In the genomic region with DNA sequence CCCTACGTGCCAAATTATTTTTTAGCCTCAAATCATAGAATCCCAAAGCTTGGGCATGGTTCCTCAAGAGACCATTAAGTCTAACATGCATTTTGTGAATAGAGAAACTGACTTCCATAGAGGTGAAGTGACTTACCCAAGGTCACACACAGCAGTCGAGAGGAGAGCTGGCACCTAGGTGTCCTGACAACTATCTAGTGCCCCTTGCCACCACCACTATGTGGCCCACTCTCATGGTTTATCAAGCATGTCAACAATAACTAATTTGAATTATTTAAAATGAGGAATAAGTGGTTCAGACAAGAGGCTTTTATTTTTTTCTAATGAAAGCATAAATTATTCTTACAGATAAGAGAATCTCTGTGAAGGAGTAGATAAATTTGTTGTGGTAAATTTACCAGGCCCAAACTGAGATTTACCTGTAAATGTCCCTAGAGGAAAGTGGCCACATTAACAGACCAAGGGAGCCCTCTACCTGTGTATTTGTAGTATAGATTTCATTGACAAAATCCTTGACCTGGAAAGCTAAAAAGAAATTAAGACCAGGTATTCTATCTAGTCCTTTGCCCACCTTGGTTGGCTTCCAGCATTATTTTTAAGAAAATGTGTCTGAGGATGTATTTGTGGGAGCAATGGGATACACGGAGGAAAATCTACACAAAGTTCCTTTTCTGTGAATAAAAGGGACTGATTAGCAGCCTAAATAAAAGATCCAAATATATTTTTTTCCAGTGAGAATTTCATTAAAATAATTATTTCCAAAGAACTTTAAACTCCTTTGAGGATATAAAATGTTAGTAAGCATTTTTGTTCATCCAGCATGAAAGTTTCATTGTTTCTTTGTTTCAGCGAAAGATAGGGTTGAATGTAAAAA, we compare ENCODE assay signal across 9 cellular contexts. TPM values are rescaled to one million over a fixed set of nuclear protein-coding genes. Genes with fewer than 3 reads are reported as not detected.
DNase-seq lines count a peak whose midpoint lies in the region; ATAC-seq and TF ChIP-seq lines count a peak whose summit lies in the region.
"Had no signal": no experiment of that assay in that cellular context is flagged by ENCODE, and none has a peak within 500 bp of the region (broad histone marks: within the 10 kb centered on the region; RNA-seq: fewer than 3 reads in every experiment).

No MANE protein-coding gene starts in this region.

- in situ Hi-C loops in G401 (cut with HindIII; ENCODE audit: low sequenced_read_pairs) = no loop called here

- no peaks in the 10 kb centered on the region for H3K27me3 ChIP-seq in breast epithelium

- ATAC-seq in memory B cell (ENCODE audit: low read depth) = peak; percentile 65
- no peak for ATAC-seq in GM21723 (IDR thresholded peaks at IDR 0.05; ENCODE audit: unreplicated experiment)
- no peak for ATAC-seq in stimulated activated effector memory CD8-positive, alpha-beta T cell treated with anti-CD3 and anti-CD28 coated beads, Interleukin-12 subunit alpha, Interleukin-12 subunit beta, amount 100 ng/mL, for 72 hours

- H3K36me3 Mint-ChIP-seq in memory B cell = no peaks in the 10 kb centered on the region
- H3K36me3 Mint-ChIP-seq in stimulated activated effector memory CD8-positive, alpha-beta T cell treated with anti-CD3 and anti-CD28 coated beads, Interleukin-12 subunit alpha, Interleukin-12 subunit beta, amount 100 ng/mL, for 72 hours = no peaks in the 10 kb centered on the region
- H3K36me3 Mint-ChIP-seq: IgD-negative memory B cell had no signal

- TF ChIP-seq POLR2A in breast epithelium (IDR thresholded peaks at IDR 0.05) = no peak

- intact Hi-C loops in breast epithelium (cut with DNase I; ENCODE audit: low total_unique reads) = loop anchor here (10.0 kb wide), 1 partner anchor 359 kb away; no protein-coding TSS in a partner anchor

- H3K36me3 ChIP-seq in breast epithelium = no peaks in the 10 kb centered on the region

- no peak overlapping the region for H3K4me3 ChIP-seq in breast epithelium

- DNase-seq in AG08395 (ENCODE audit: low spot score) (peak; percentile 6), G401 (ENCODE audit: low spot score) (peak; percentile 46), NCI-H2196 treated with DMSO at 0.1 percent for 48 hours (lab: John Stamatoyannopoulos, UW; ENCODE audit: unreplicated experiment) (peak; percentile 42), breast epithelium (ENCODE audit: low spot score in 2 of 2) (no peak), memory B cell (ENCODE audit: low spot score in 2 of 2) (peak in 1 of 2 donors; percentile 22)
- DNase-seq in effector CD8-positive, alpha-beta T cell (lab: John Stamatoyannopoulos, UW) = no peak
- no peak for DNase-seq in stimulated activated effector memory CD8-positive, alpha-beta T cell treated with anti-CD3 and anti-CD28 coated beads, Interleukin-12 subunit alpha, Interleukin-12 subunit beta, amount 100 ng/mL, for 72 hours (ENCODE audit: low spot score in 2 of 2)

- peak; percentile 46 to 67 (median 55) for TF ChIP-seq CTCF in breast epithelium (IDR thresholded peaks at IDR 0.05)

- no peaks in the 10 kb centered on the region for H3K4me1 Mint-ChIP-seq in memory B cell
- no peaks in the 10 kb centered on the region for H3K4me1 Mint-ChIP-seq in stimulated activated effector memory CD8-positive, alpha-beta T cell treated with anti-CD3 and anti-CD28 coated beads, Interleukin-12 subunit alpha, Interleukin-12 subunit beta, amount 100 ng/mL, for 72 hours

- H3K27ac ChIP-seq in breast epithelium = no peak overlapping the region

- H3K4me1 ChIP-seq in breast epithelium = no peaks in the 10 kb centered on the region

- H3K27me3 Mint-ChIP-seq in memory B cell = no peaks in the 10 kb centered on the region
- H3K27me3 Mint-ChIP-seq: IgD-negative memory B cell had no signal

- H3K9me3 ChIP-seq in breast epithelium = no peaks in the 10 kb centered on the region

- no peak overlapping the region for H3K4me3 Mint-ChIP-seq in memory B cell
- no peak overlapping the region for H3K4me3 Mint-ChIP-seq in stimulated activated effector memory CD8-positive, alpha-beta T cell treated with anti-CD3 and anti-CD28 coated beads, Interleukin-12 subunit alpha, Interleukin-12 subunit beta, amount 100 ng/mL, for 72 hours
- H3K4me3 Mint-ChIP-seq: IgD-negative memory B cell had no signal

- no peak overlapping the region for H3K27ac Mint-ChIP-seq in memory B cell
- H3K27ac Mint-ChIP-seq in stimulated activated effector memory CD8-positive, alpha-beta T cell treated with anti-CD3 and anti-CD28 coated beads, Interleukin-12 subunit alpha, Interleukin-12 subunit beta, amount 100 ng/mL, for 72 hours = no peak overlapping the region
- H3K27ac Mint-ChIP-seq: IgD-negative memory B cell had no signal

- no peaks in the 10 kb centered on the region for H3K9me3 Mint-ChIP-seq in memory B cell
- H3K9me3 Mint-ChIP-seq in stimulated activated effector memory CD8-positive, alpha-beta T cell treated with anti-CD3 and anti-CD28 coated beads, Interleukin-12 subunit alpha, Interleukin-12 subunit beta, amount 100 ng/mL, for 72 hours = no peaks in the 10 kb centered on the region
- H3K9me3 Mint-ChIP-seq: IgD-negative memory B cell had no signal

RNA-seq across cellular contexts. Expression of a gene that starts 49.1 kb away (rescaled TPM):
- total RNA-seq in G401 (2014; rRNA removed; shearing (Covaris generic)) = 6.8 and 10.1 TPM in 2 replicates
- 10 to 100 TPM in 1 of 3 donors, 1 to 10 TPM in 1, under 1 TPM in 1; 0.64 to 11.9 (median 6.6) TPM for total RNA-seq in breast epithelium

RNA-seq across cellular contexts. Expression of a gene that starts 49.3 kb away (rescaled TPM):
- total RNA-seq in G401 (2014; rRNA removed; shearing (Covaris generic)) = 110 and 118 TPM in 2 replicates
- 10 to 100 TPM; 23.2 to 49.8 (median 46.5) TPM for total RNA-seq in breast epithelium

Comparison
In these comparisons a context has a peak if more than half of its experiments do, and no peak if none do; other contexts are left out.
1. DNase-seq: peak in AG08395 (single experiment), G401 (single experiment) and NCI-H2196 treated with DMSO at 0.1 percent for 48 hours (single experiment); none in breast epithelium (0 of 2), effector CD8-positive, alpha-beta T cell (single experiment) and stimulated activated effector memory CD8-positive, alpha-beta T cell treated with anti-CD3 and anti-CD28 coated beads, Interleukin-12 subunit alpha, Interleukin-12 subunit beta, amount 100 ng/mL, for 72 hours (0 of 2).